Comparison of ENCODE assay signal across 9 cellular contexts in the genomic region with DNA sequence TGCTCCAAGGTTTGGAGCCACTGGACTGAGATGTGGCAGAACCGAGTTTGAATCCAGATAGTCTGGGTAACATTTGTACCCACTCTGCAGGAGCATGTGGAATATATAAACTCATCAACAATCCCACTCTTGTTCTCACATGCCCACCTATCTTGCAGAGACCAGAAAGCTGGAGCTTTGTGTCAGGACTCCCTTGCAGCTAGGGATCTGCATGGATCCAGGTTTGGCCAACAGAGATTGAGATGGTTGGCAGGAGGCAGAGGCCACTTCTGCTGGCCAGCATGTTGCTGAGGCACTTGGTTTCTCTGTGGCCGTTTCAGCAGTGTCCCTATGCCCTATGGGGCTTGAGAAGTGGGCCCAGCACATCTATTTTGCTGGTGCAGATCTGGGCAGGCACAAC.
"Had no signal": no experiment of that assay in that cellular context is flagged by ENCODE, and none has a peak within 500 bp of the region (broad histone marks: within the 10 kb centered on the region; RNA-seq: fewer than 3 reads in every experiment).

No MANE protein-coding gene starts in this region.

- FAIRE-seq: H54, HTR-8/SVneo had no signal

- H3K4me3 Mint-ChIP-seq: H9, HFFc6 had no signal

- H3K4me1 Mint-ChIP-seq: H9 had no signal

- H3K4me3 ChIP-seq: GM23248 had no signal

- H3K27ac ChIP-seq: GM23248 had no signal

- H3K27ac Mint-ChIP-seq: H9, HFFc6 had no signal

- H2AFZ ChIP-seq: GM23248 had no signal

- H3K9ac ChIP-seq: GM23248 had no signal

- DNase-seq: GM23248, GOT3, H9, HCEC 1CT, HFFc6, IMR-90, KBM-7 had no signal
